Comparison of ENCODE assay signal across 13 cellular contexts in the genomic region with DNA sequence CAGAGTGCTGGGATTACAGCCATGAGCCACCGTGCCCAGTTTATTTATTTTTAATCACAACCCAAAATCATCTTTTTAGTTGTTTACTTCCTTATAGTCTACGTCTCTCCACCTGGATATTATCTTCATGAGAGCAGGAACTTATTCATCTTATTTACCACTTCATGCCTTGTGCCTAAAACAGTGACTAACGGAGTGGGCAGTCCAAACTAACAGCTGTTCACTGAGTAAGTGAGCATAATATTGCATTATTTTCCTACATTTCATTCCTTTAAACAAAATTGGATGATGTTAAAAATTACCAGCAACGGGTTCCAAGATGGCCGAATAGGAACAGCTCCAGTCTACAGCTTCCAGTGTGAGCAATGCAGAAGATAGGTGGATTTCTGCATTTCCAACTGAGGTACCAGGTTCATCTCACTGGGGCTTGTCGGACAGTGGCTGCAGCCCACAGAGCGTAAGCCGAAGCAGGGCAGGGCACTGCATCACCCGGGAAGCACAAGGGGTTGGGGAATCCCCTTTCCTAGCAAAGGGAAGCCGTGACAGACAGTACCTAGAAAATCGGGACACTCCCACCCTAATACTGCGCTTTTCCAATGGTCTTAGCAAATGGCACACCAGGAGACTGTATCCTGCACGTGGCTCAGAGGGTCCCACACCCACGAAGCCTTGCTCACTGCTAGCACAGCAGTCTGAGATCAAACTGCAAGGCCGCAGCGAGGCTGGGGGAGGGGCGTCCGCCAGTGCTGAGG. TPM values are rescaled to one million over a fixed set of nuclear protein-coding genes. Genes with fewer than 3 reads are reported as not detected.
DNase-seq lines count a peak whose midpoint lies in the region; ATAC-seq and TF ChIP-seq lines count a peak whose summit lies in the region.
"Had no signal": no experiment of that assay in that cellular context is flagged by ENCODE, and none has a peak within 500 bp of the region (broad histone marks: within the 10 kb centered on the region; RNA-seq: fewer than 3 reads in every experiment).

No MANE protein-coding gene starts in this region.

- H3K27me3 Mint-ChIP-seq in activated CD4-positive, alpha-beta T cell treated with anti-CD3 and anti-CD28 coated beads for 36 hours, result no peaks in the 10 kb centered on the region
- H3K27me3 Mint-ChIP-seq in activated CD8-positive, alpha-beta T cell treated with anti-CD3 and anti-CD28 coated beads for 36 hours, result no peaks in the 10 kb centered on the region
- H3K27me3 Mint-ChIP-seq in endodermal cell (ENCODE audit: insufficient read depth), result no peaks in the 10 kb centered on the region
- no peaks in the 10 kb centered on the region for H3K27me3 Mint-ChIP-seq in stimulated activated naive CD8-positive, alpha-beta T cell treated with anti-CD3 and anti-CD28 coated beads, Interleukin-15, Interleukin-2, amounts not matched to agents 100 ng/mL and 50 ng/mL, for 24 hours

- no peak overlapping the region for H3K27ac ChIP-seq in endodermal cell (ENCODE audit: low read depth, low read length)
- H3K27ac ChIP-seq: RWPE1 had no signal

- intact Hi-C loops in activated CD4-positive, alpha-beta T cell treated with anti-CD3 and anti-CD28 coated beads for 36 hours (cut with DNase I, micrococcal nuclease), result no loop called here
- intact Hi-C loops in activated CD8-positive, alpha-beta T cell treated with anti-CD3 and anti-CD28 coated beads for 36 hours (cut with micrococcal nuclease), result no loop called here

- peak; percentile 53 for DNase-seq in activated CD4-positive, alpha-beta T cell treated with anti-CD3 and anti-CD28 coated beads for 36 hours
- DNase-seq in activated CD4-positive, alpha-beta T cell treated with anti-CD3 and anti-CD28 coated beads for 1 hour, result no peak
- peak; percentile 55 for DNase-seq in activated CD8-positive, alpha-beta T cell treated with anti-CD3 and anti-CD28 coated beads for 36 hours
- no peak for DNase-seq in endodermal cell
- no peak for DNase-seq in NCI-H1436 (lab: John Stamatoyannopoulos, UW)
- DNase-seq in HT-29 (ENCODE audit: low spot score), result no peak
- no peak for DNase-seq in COLO829 (ENCODE audit: low spot score)
- DNase-seq: 8988T, left cardiac atrium, NCI-H146, NCI-H774 had no signal

- peaks cover 47% of the 10 kb centered on the region for H3K9me3 ChIP-seq in endodermal cell (ENCODE audit: control insufficient read depth, low read length)

- WGBS in endodermal cell (ENCODE audit: insufficient coverage in 1 of 2, insufficient read length in 1 of 2), 2 experiments, result 85 to 89% methylated on average over 15 to 18 of the region's 18 CpGs

- no peak for TF ChIP-seq CTCF in activated CD8-positive, alpha-beta T cell treated with anti-CD3 and anti-CD28 coated beads for 36 hours (IDR thresholded peaks at IDR 0.05)
- TF ChIP-seq CTCF in endodermal cell (conservative IDR thresholded peaks at IDR 0.05), result no peak

- peaks cover 69% of the 10 kb centered on the region for H3K36me3 Mint-ChIP-seq in activated CD4-positive, alpha-beta T cell treated with anti-CD3 and anti-CD28 coated beads for 36 hours (ENCODE audit: low read depth)
- peaks cover 81% of the 10 kb centered on the region for H3K36me3 Mint-ChIP-seq in activated CD8-positive, alpha-beta T cell treated with anti-CD3 and anti-CD28 coated beads for 36 hours (ENCODE audit: low read depth)
- peaks cover 72% of the 10 kb centered on the region for H3K36me3 Mint-ChIP-seq in endodermal cell (ENCODE audit: low read depth)
- peaks cover 78% of the 10 kb centered on the region for H3K36me3 Mint-ChIP-seq in stimulated activated naive CD8-positive, alpha-beta T cell treated with anti-CD3 and anti-CD28 coated beads, Interleukin-15, Interleukin-2, amounts not matched to agents 100 ng/mL and 50 ng/mL, for 24 hours (ENCODE audit: low read depth)

- H3K27ac Mint-ChIP-seq in activated CD4-positive, alpha-beta T cell treated with anti-CD3 and anti-CD28 coated beads for 36 hours, result peak overlapping the region; percentile 87
- H3K27ac Mint-ChIP-seq in activated CD8-positive, alpha-beta T cell treated with anti-CD3 and anti-CD28 coated beads for 36 hours, result peak overlapping the region; percentile 70
- peak overlapping the region; percentile 82 for H3K27ac Mint-ChIP-seq in endodermal cell
- peak overlapping the region; percentile 58 for H3K27ac Mint-ChIP-seq in stimulated activated naive CD8-positive, alpha-beta T cell treated with anti-CD3 and anti-CD28 coated beads, Interleukin-15, Interleukin-2, amounts not matched to agents 100 ng/mL and 50 ng/mL, for 24 hours

- no peak for ATAC-seq in activated CD4-positive, alpha-beta T cell treated with anti-CD3 and anti-CD28 coated beads for 36 hours
- no peak for ATAC-seq in activated CD8-positive, alpha-beta T cell treated with anti-CD3 and anti-CD28 coated beads for 36 hours
- ATAC-seq: left cardiac atrium had no signal

- peak overlapping the region; percentile 61 for H3K4me3 Mint-ChIP-seq in activated CD4-positive, alpha-beta T cell treated with anti-CD3 and anti-CD28 coated beads for 36 hours
- H3K4me3 Mint-ChIP-seq in activated CD8-positive, alpha-beta T cell treated with anti-CD3 and anti-CD28 coated beads for 36 hours, result peak overlapping the region; percentile 52
- H3K4me3 Mint-ChIP-seq in endodermal cell, result peak overlapping the region; percentile 17
- no peak overlapping the region for H3K4me3 Mint-ChIP-seq in stimulated activated naive CD8-positive, alpha-beta T cell treated with anti-CD3 and anti-CD28 coated beads, Interleukin-15, Interleukin-2, amounts not matched to agents 100 ng/mL and 50 ng/mL, for 24 hours

- peaks cover 92% of the 10 kb centered on the region for H3K4me1 Mint-ChIP-seq in activated CD4-positive, alpha-beta T cell treated with anti-CD3 and anti-CD28 coated beads for 36 hours
- peaks cover 91% of the 10 kb centered on the region for H3K4me1 Mint-ChIP-seq in activated CD8-positive, alpha-beta T cell treated with anti-CD3 and anti-CD28 coated beads for 36 hours (ENCODE audit: low read depth)
- H3K4me1 Mint-ChIP-seq in endodermal cell, result peaks cover 45% of the 10 kb centered on the region
- H3K4me1 Mint-ChIP-seq in stimulated activated naive CD8-positive, alpha-beta T cell treated with anti-CD3 and anti-CD28 coated beads, Interleukin-15, Interleukin-2, amounts not matched to agents 100 ng/mL and 50 ng/mL, for 24 hours (ENCODE audit: low read depth), result peaks cover 98% of the 10 kb centered on the region

- peaks cover 48% of the 10 kb centered on the region for H3K36me3 ChIP-seq in endodermal cell (ENCODE audit: control insufficient read depth, insufficient read depth, low read length)

- no peak overlapping the region for H3K4me3 ChIP-seq in endodermal cell (ENCODE audit: low read length)

- H3K27me3 ChIP-seq in endodermal cell (ENCODE audit: control insufficient read depth, insufficient read depth, low read length, poor library complexity, severe bottlenecking), result no peaks in the 10 kb centered on the region

- H3K4me1 ChIP-seq in endodermal cell (ENCODE audit: control insufficient read depth, insufficient read depth, low read length), result no peaks in the 10 kb centered on the region

- peaks cover 11% of the 10 kb centered on the region for H3K9me3 Mint-ChIP-seq in activated CD4-positive, alpha-beta T cell treated with anti-CD3 and anti-CD28 coated beads for 36 hours (ENCODE audit: low read depth)
- H3K9me3 Mint-ChIP-seq in activated CD8-positive, alpha-beta T cell treated with anti-CD3 and anti-CD28 coated beads for 36 hours, result peaks cover 13% of the 10 kb centered on the region
- H3K9me3 Mint-ChIP-seq in endodermal cell, result peaks cover 39% of the 10 kb centered on the region
- H3K9me3 Mint-ChIP-seq in stimulated activated naive CD8-positive, alpha-beta T cell treated with anti-CD3 and anti-CD28 coated beads, Interleukin-15, Interleukin-2, amounts not matched to agents 100 ng/mL and 50 ng/mL, for 24 hours, result peaks cover 7% of the 10 kb centered on the region

- H3K9ac ChIP-seq in endodermal cell (ENCODE audit: extremely low read depth, low read length, poor library complexity, severe bottlenecking), result no peak overlapping the region

- CTCF ChIA-PET in activated CD4-positive, alpha-beta T cell treated with anti-CD3 and anti-CD28 coated beads for 36 hours (lab: Charles Lee), result interaction anchor here (0.9 to 1.7 kb wide), 4 partner anchors 13 to 174 kb away, joined by 3 to 6 read pairs (median 4); no protein-coding TSS in a partner anchor
- CTCF ChIA-PET in activated CD8-positive, alpha-beta T cell treated with anti-CD3 and anti-CD28 coated beads for 36 hours (lab: Charles Lee), result interaction anchor here (1.7 kb wide), 1 partner anchor 16 kb away, joined by 8 read pairs; no protein-coding TSS in a partner anchor

- POLR2A ChIA-PET in activated CD4-positive, alpha-beta T cell treated with anti-CD3 and anti-CD28 coated beads for 36 hours (lab: Charles Lee), result interaction anchor here (1.4 kb wide), 1 partner anchor 8 kb away, joined by 5 read pairs; no protein-coding TSS in a partner anchor
- POLR2A ChIA-PET in activated CD8-positive, alpha-beta T cell treated with anti-CD3 and anti-CD28 coated beads for 36 hours (lab: Charles Lee), result interaction anchor here (0.8 to 1.0 kb wide), 2 partner anchors 38 to 63 kb away, joined by 3 to 4 read pairs; no protein-coding TSS in a partner anchor

RNA-seq across cellular contexts. Expression of a gene that starts 14.1 kb away (rescaled TPM):
- total RNA-seq in activated CD4-positive, alpha-beta T cell treated with anti-CD3 and anti-CD28 coated beads for 36 hours, result 100 to 1,000 TPM; 179 to 392 TPM
- total RNA-seq in activated CD8-positive, alpha-beta T cell treated with anti-CD3 and anti-CD28 coated beads for 36 hours, result 100 to 1,000 TPM; 234 to 235 TPM
- total RNA-seq in endodermal cell, result 100 to 1,000 TPM; 216 to 256 TPM
- 193 TPM for polyA plus RNA-seq in endodermal cell (2013, experiment 1 of 2)
- 178 TPM for polyA plus RNA-seq in endodermal cell (2013, experiment 2 of 2)
- 152 and 161 TPM in 2 replicates for total RNA-seq in HT-29 (2014; rRNA removed; shearing (Covaris generic))

Comparison
In these comparisons a context has a peak if more than half of its experiments do, and no peak if none do; other contexts are left out.
1. DNase-seq: peak in activated CD4-positive, alpha-beta T cell treated with anti-CD3 and anti-CD28 coated beads for 36 hours (single experiment) and activated CD8-positive, alpha-beta T cell treated with anti-CD3 and anti-CD28 coated beads for 36 hours (single experiment); none in activated CD4-positive, alpha-beta T cell treated with anti-CD3 and anti-CD28 coated beads for 1 hour (single experiment), endodermal cell (single experiment), NCI-H1436 (single experiment), HT-29 (single experiment) and COLO829 (single experiment).
2. Peak in every context shown above with its lines, with median percentiles within 50 percentile points of each other: H3K27ac Mint-ChIP-seq.